10 cellular contexts compared by ENCODE assay signal in the genomic region with DNA sequence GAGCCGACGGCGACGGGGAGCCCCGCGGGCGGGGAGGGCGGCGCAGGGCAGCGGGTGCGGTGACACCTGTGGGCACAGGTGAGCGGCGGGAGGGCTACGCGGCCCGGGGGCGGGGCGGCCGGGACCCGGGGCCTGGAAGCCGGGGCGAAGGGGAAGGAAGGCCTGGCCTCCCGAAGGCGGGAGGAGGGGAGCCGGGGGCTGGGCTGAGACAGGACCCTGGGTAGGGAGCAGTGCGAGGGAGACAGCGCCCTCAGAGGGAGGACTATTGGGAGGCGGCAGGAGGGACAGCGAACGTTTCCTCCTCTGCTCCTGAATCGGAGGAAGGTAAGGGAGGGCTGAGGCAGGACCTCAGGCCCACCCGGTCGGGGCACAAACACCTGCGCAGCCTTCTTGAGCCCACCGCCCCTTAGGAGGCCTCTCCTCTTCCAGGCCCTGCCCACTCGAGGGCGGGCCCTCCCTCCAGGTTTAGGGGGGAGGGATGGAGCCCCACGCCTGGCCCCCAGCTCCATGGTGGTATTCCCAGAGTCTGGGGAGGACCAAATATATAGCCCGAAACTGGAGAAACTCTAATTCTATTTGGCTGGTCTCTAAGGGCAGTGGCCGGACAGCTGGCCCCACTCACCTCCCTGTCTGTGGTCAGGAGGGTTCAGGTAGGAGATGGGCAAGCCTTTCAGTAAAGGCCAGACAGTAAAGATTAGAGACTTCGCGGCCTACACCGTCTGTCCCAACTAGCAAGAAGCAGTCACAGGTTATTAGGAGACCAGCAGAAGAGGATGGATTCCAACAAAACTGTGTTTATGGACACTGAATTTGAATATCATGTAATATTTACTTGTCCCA. TPM values are rescaled to one million over a fixed set of nuclear protein-coding genes. Genes with fewer than 3 reads are reported as not detected.
A peak's percentile ranks its signal among the peaks of the same experiment; 100 is the strongest.
DNase-seq lines count a peak whose midpoint lies in the region; ATAC-seq and TF ChIP-seq lines count a peak whose summit lies in the region.
"Had no signal": no experiment of that assay in that cellular context is flagged by ENCODE, and none has a peak within 500 bp of the region (broad histone marks: within the 10 kb centered on the region; RNA-seq: fewer than 3 reads in every experiment).

No MANE protein-coding gene starts in this region.

- no peaks in the 10 kb centered on the region for H3K79me2 ChIP-seq in GM23248 (ENCODE audit: insufficient read depth)

- H3K27ac ChIP-seq in GM23248: no peak overlapping the region
- no peak overlapping the region for H3K27ac ChIP-seq in WERI-Rb-1

- H3K4me1 ChIP-seq in GM23248 (ENCODE audit: insufficient read depth): peaks cover 7% of the 10 kb centered on the region; the same call in 1 of the 2 replicates

- no peak overlapping the region for H3K9ac ChIP-seq in GM23248

- in situ Hi-C loops in GM23248 (cut with MboI): no loop called here

- H3K9me2 ChIP-seq in GM23248 (ENCODE audit: insufficient read depth): no peaks in the 10 kb centered on the region

- H3K4me2 ChIP-seq in GM23248 (ENCODE audit: unreplicated experiment): no peak overlapping the region

- no peak overlapping the region; the same call in 1 of the 2 replicates for H3K4me3 ChIP-seq in GM23248
- peak overlapping the region; percentile 44 for H3K4me3 ChIP-seq in WERI-Rb-1 (ENCODE audit: low read depth, low read length)
- peak overlapping the region; percentile 47 for H3K4me3 ChIP-seq in retinal pigment epithelial cell (ENCODE audit: low read length)

- H3K27me3 ChIP-seq in GM23248 (replicated peaks; ENCODE audit: insufficient read depth) (peaks cover 4% of the 10 kb centered on the region; the same call in 1 of the 2 replicates), WERI-Rb-1 (ENCODE audit: insufficient read depth, low read depth, severe bottlenecking) (no peaks in the 10 kb centered on the region)

- peak overlapping the region; percentile 34; the same call in 1 of the 2 replicates for H2AFZ ChIP-seq in GM23248

- H3F3A ChIP-seq in GM23248 (ENCODE audit: insufficient read depth): no peaks in the 10 kb centered on the region

- no peaks in the 10 kb centered on the region for H4K20me1 ChIP-seq in GM23248 (ENCODE audit: insufficient read depth)

- H3K9me3 ChIP-seq in GM23248 (ENCODE audit: low read depth): no peaks in the 10 kb centered on the region
- H3K9me3 ChIP-seq in WERI-Rb-1 (ENCODE audit: severe bottlenecking): no peaks in the 10 kb centered on the region

- H3K36me3 ChIP-seq in GM23248 (ENCODE audit: low read depth): no peaks in the 10 kb centered on the region
- no peaks in the 10 kb centered on the region for H3K36me3 ChIP-seq in WERI-Rb-1

- no peak for ATAC-seq in GM18517 (IDR thresholded peaks at IDR 0.05; ENCODE audit: unreplicated experiment)

- WGBS in GM23248 (ENCODE audit: low coverage in 1 of 2, low lambda C conversion rate in 2 of 2, missing lambda C conversion rate in 2 of 2), 2 experiments: 33 to 34% methylated on average over 26 to 43 of the region's 43 CpGs

- 0 out of 2 replicates have a peak, but pooled peaks have one; percentile 6 for TF ChIP-seq CTCF in WERI-Rb-1 (IDR thresholded peaks at IDR 0.05; ENCODE audit: low read depth, low read length)
- peak; percentile 15 for TF ChIP-seq CTCF in retinal pigment epithelial cell (conservative IDR thresholded peaks at IDR 0.05; ENCODE audit: low read depth, low read length)

- DNase-seq in GM23248: no peak
- no peak for DNase-seq in WERI-Rb-1
- DNase-seq in iPS-NIHi11 (ENCODE audit: low spot score): peak; percentile 86
- no peak for DNase-seq in retinal pigment epithelial cell (ENCODE audit: low read depth)
- DNase-seq in superior temporal gyrus (ENCODE audit: extremely low spot score): no peak
- no peak for DNase-seq in NCI-H1694 (lab: John Stamatoyannopoulos, UW)
- no peak for DNase-seq in NCI-H1694 treated with DMSO at 0.1 percent for 48 hours (lab: John Stamatoyannopoulos, UW)
- DNase-seq: activated T-cell treated with anti-CD3 and anti-CD28 coated beads for 4 hours, SHP77 had no signal

RNA-seq across cellular contexts. Expression of gene PLEKHG6, which starts 0.5 kb away (rescaled TPM):
- total RNA-seq in GM23248 (2014; rRNA removed; shearing (Covaris generic)): not detected in 2 replicates
- 0.30 TPM in 1 of 2 replicates, not detected in the other for polyA plus RNA-seq in GM23248 (2016; fragmentation: Nextera tagmentation; extraction: Ambion mirVana)

RNA-seq across cellular contexts. Expression of gene TNFRSF1A, which starts 30.9 kb away (rescaled TPM):
- total RNA-seq in GM23248 (2014; rRNA removed; shearing (Covaris generic)): 247 and 343 TPM in 2 replicates
- 183 and 197 TPM in 2 replicates for polyA plus RNA-seq in GM23248 (2016; fragmentation: Nextera tagmentation; extraction: Ambion mirVana)
